ENCODE assay signal across 15 cellular contexts in genomic region chr1:230939806-230940489, GRCh38.
"Had no signal": no experiment of that assay in that cellular context is flagged by ENCODE, and none has a peak within 500 bp of the region (broad histone marks: within the 10 kb centered on the region; RNA-seq: fewer than 3 reads in every experiment).

No MANE protein-coding gene starts in this region.

- H3K27ac ChIP-seq: epithelial cell of prostate, lower lobe of right lung had no signal

- DNase-seq: activated CD4-positive, alpha-beta memory T cell treated with anti-CD3 and anti-CD28 coated beads for 36 hours; activated CD4-positive, alpha-beta T cell treated with anti-CD3 and anti-CD28 coated beads for 36 hours; activated CD8-positive, alpha-beta memory T cell treated with anti-CD3 and anti-CD28 coated beads, Interleukin-2, amount 50 U/mL, for 4 hours; activated gamma-delta T cell; activated T-cell treated with anti-CD3 and anti-CD28 coated beads, Interleukin-2, amount 50 U/mL, for 48 hours; amygdala; foreskin melanocyte; left cardiac atrium; lower lobe of right lung; spleen; T-helper 1 cell had no signal

- H3K4me3 Mint-ChIP-seq: activated CD4-positive, alpha-beta memory T cell treated with anti-CD3 and anti-CD28 coated beads for 36 hours; activated CD4-positive, alpha-beta T cell treated with anti-CD3 and anti-CD28 coated beads for 36 hours; activated naive CD8-positive, alpha-beta T cell; neural crest cell had no signal

- H3K27me3 Mint-ChIP-seq: activated CD4-positive, alpha-beta memory T cell treated with anti-CD3 and anti-CD28 coated beads for 36 hours; activated CD4-positive, alpha-beta T cell treated with anti-CD3 and anti-CD28 coated beads for 36 hours; activated naive CD8-positive, alpha-beta T cell had no signal

- H3K4me1 Mint-ChIP-seq: neural crest cell had no signal

- H3K9me3 Mint-ChIP-seq: activated CD4-positive, alpha-beta memory T cell treated with anti-CD3 and anti-CD28 coated beads for 36 hours; neural crest cell had no signal

- ATAC-seq: activated CD4-positive, alpha-beta T cell treated with anti-CD3 and anti-CD28 coated beads for 36 hours; left cardiac atrium; lower lobe of right lung; sciatic nerve had no signal

- H3K4me3 ChIP-seq: lower lobe of right lung, spleen had no signal

- H3K9me3 ChIP-seq: lower lobe of right lung, spleen had no signal

- H3K27ac Mint-ChIP-seq: activated CD4-positive, alpha-beta memory T cell treated with anti-CD3 and anti-CD28 coated beads for 36 hours; activated CD4-positive, alpha-beta T cell treated with anti-CD3 and anti-CD28 coated beads for 36 hours had no signal

- H3K27me3 ChIP-seq: spleen had no signal
